8 cellular contexts compared by ENCODE assay signal in the genomic region with DNA sequence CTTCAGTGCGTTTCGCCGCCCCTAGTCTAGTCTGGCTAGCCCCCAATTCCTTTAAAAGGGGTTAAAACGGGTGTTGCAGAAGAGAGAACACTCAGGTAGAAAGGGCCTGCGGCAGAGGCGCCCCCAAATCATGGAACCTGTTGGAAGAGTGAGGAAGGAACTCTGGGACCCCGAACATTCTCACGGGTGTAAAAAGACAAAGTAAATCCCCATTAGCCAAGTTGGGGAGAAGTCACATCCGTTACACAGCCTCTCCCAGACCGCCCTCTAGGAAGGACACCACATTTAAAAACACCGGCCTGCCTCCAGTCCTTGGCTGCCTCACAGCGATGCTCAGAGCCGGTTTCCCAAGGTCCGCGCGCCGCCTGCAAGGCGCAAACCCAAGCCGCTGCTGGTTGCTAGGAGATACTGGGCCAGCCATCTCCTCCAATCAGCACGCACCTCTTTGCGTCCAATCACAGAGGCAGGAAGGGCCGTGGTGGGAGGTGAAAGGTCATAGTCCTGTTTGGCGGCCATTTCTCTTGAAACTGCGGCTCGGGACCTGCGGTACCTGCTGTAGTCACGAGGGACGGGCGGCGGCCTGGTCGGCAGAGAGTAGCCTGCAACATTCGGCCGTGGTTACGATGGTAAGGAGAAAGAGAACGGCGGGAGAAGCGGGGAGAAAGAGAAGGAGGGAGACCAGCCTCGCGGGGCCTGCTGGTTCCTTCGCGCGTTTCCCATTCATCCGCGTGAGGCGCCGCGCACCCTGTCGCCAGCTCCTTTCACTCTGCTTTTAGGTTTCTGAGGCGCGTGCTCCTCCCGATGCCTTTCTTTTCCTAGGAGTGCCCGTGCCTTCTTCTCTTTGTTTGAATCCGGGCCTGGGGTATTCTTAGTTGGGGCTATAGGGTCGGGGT. TPM values are rescaled to one million over a fixed set of nuclear protein-coding genes. Genes with fewer than 3 reads are reported as not detected.
DNase-seq lines count a peak whose midpoint lies in the region; ATAC-seq lines count a peak whose summit lies in the region.

Gene SNRPF (plus strand): TSS at position 502 of the 893 bp plus-strand sequence. CDS start 122 bp downstream, at position 624.

- H3K27ac ChIP-seq in epithelial cell of prostate = peak within 1 kb of the TSS; percentile 68

- H3K27me3 Mint-ChIP-seq in IgD-negative memory B cell = peaks cover 6% of the 10 kb centered on the region

- H3K36me3 Mint-ChIP-seq in IgD-negative memory B cell = peaks cover 9% of the 10 kb centered on the region

- no peak within 1 kb of the TSS for H3K4me3 Mint-ChIP-seq in IgD-negative memory B cell

- peaks cover 24% of the 10 kb centered on the region for H3K27me3 ChIP-seq in mononuclear cell (ENCODE audit: insufficient read depth, low read length)

- DNase-seq in DMS53 (lab: John Stamatoyannopoulos, UW) (peak; percentile 100), OCI-M1 (lab: John Stamatoyannopoulos, UW) (peak; percentile 98), activated T-cell treated with anti-CD3 and anti-CD28 coated beads for 24 hours (ENCODE audit: low read depth) (peak; percentile 92), epithelial cell of prostate (ENCODE audit: low read depth, low spot score) (peak; percentile 92)
- DNase-seq in stimulated activated CD8-positive, alpha-beta memory T cell treated with anti-CD3 and anti-CD28 coated beads, Interleukin-4, amount 100 ng/mL, for 1 hour (ENCODE audit: low read depth in 2 of 2, low spot score in 1 of 2) = peak; percentile 84 to 89

- H3K27ac Mint-ChIP-seq in IgD-negative memory B cell = no peak within 1 kb of the TSS

- H3K4me3 ChIP-seq in mononuclear cell (ENCODE audit: low read length) = peak within 1 kb of the TSS; percentile 56

- no peaks in the 10 kb centered on the region for H3K9me3 Mint-ChIP-seq in IgD-negative memory B cell

- peaks cover 6 to 16% (median 11%) of the 10 kb centered on the region in 3 donors for H3K4me1 Mint-ChIP-seq in IgD-negative memory B cell

- ATAC-seq in GM21576 (IDR thresholded peaks at IDR 0.05; ENCODE audit: unreplicated experiment) = peak; percentile 100

- peaks cover 25% of the 10 kb centered on the region for H3K4me1 ChIP-seq in mononuclear cell (ENCODE audit: insufficient read depth, low read length)

- H3K9me3 ChIP-seq in mononuclear cell (ENCODE audit: low read depth, low read length) = no peaks in the 10 kb centered on the region

RNA-seq across cellular contexts. Expression of gene SNRPF, which starts in this region (rescaled TPM):
- 50.6 TPM for polyA plus RNA-seq in IgD-negative memory B cell
- 15.7 TPM for total RNA-seq in mononuclear cell

Comparison
In these comparisons a context has a peak if more than half of its experiments do, and no peak if none do; other contexts are left out.
1. Peak in every context shown above with its lines: DNase-seq, ATAC-seq, H3K4me3 ChIP-seq and H3K27ac ChIP-seq.